10 cellular contexts compared by ENCODE assay signal in genomic region chr5:21817668-21818419, GRCh38.
DNase-seq lines count a peak whose midpoint lies in the region; ATAC-seq and TF ChIP-seq lines count a peak whose summit lies in the region.
"Had no signal": no experiment of that assay in that cellular context is flagged by ENCODE, and none has a peak within 500 bp of the region (broad histone marks: within the 10 kb centered on the region; RNA-seq: fewer than 3 reads in every experiment).

No MANE protein-coding gene starts in this region.

- no TSS peak for BruUV-seq in PC-3 (replicated peaks; lab: Mats Ljungman, UMichigan)

- no peak overlapping the region for H2AFZ ChIP-seq in GM23338
- no peak overlapping the region for H2AFZ ChIP-seq in PC-3 (ENCODE audit: low read length)

- H3K36me3 ChIP-seq in GM23338 (ENCODE audit: insufficient read depth) (no peaks in the 10 kb centered on the region), PC-3 (ENCODE audit: low read depth, low read length) (no peaks in the 10 kb centered on the region)
- H3K36me3 ChIP-seq: ovary had no signal

- H3K79me2 ChIP-seq in GM23338 (replicated peaks; ENCODE audit: insufficient read depth) (no peaks in the 10 kb centered on the region), PC-3 (ENCODE audit: low read length) (no peaks in the 10 kb centered on the region)

- CTCF ChIA-PET in PC-3 (lab: Charles Lee) = no interaction called here

- intact Hi-C loops in PC-3 (cut with micrococcal nuclease) = loop anchor here (2.0 to 10.0 kb wide), 4 partner anchors 84 to 1317 kb away; no protein-coding TSS in a partner anchor

- H3K9me2 ChIP-seq in GM23338 (ENCODE audit: insufficient read depth) = no peaks in the 10 kb centered on the region
- H3K9me2 ChIP-seq in PC-3 (replicated peaks; ENCODE audit: low read length) = no peaks in the 10 kb centered on the region

- H3K4me1 ChIP-seq in GM23338 (ENCODE audit: insufficient read depth) (no peaks in the 10 kb centered on the region), PC-3 (ENCODE audit: insufficient read depth, low read length) (peaks cover 10% of the 10 kb centered on the region)

- no peak overlapping the region for H3K4me3 Mint-ChIP-seq in GM23338
- no peak overlapping the region for H3K4me3 Mint-ChIP-seq in activated T-cell treated with anti-CD3 and anti-CD28 coated beads, Interleukin-2, amount 50 U/mL, for 72 hours

- H3K9ac ChIP-seq in PC-3 (ENCODE audit: low read length) = no peak overlapping the region

- no peaks in the 10 kb centered on the region for H3K27me3 Mint-ChIP-seq in GM23338 (ENCODE audit: insufficient read depth, low read depth, poor library complexity)
- no peaks in the 10 kb centered on the region for H3K27me3 Mint-ChIP-seq in activated T-cell treated with anti-CD3 and anti-CD28 coated beads, Interleukin-2, amount 50 U/mL, for 72 hours (ENCODE audit: low read depth)

- H3K9me3 ChIP-seq in PC-3 (ENCODE audit: low read length) = no peaks in the 10 kb centered on the region
- H3K9me3 ChIP-seq: ovary had no signal

- H3F3A ChIP-seq in GM23338 (replicated peaks; ENCODE audit: low read depth) = no peaks in the 10 kb centered on the region
- H3F3A ChIP-seq in PC-3 (ENCODE audit: low read length, unreplicated experiment) = no peaks in the 10 kb centered on the region

- H3K4me2 ChIP-seq in GM23338 = no peak overlapping the region
- H3K4me2 ChIP-seq in PC-3 (ENCODE audit: low read length) = 0 out of 2 replicates have a peak overlapping the region, but pooled peaks have one; percentile 8

- H3K9me3 Mint-ChIP-seq in GM23338 = no peaks in the 10 kb centered on the region; the same call in 2 of the 3 replicates
- H3K9me3 Mint-ChIP-seq in activated T-cell treated with anti-CD3 and anti-CD28 coated beads, Interleukin-2, amount 50 U/mL, for 72 hours = no peaks in the 10 kb centered on the region
- H3K9me3 Mint-ChIP-seq in activated naive CD4-positive, alpha-beta T cell treated with anti-CD3 and anti-CD28 coated beads, Interleukin-2, amount 50 U/mL, for 72 hours = peaks cover 5% of the 10 kb centered on the region in 2 donors

- H3K36me3 Mint-ChIP-seq in GM23338 (ENCODE audit: low read depth) = no peaks in the 10 kb centered on the region
- no peaks in the 10 kb centered on the region for H3K36me3 Mint-ChIP-seq in activated T-cell treated with anti-CD3 and anti-CD28 coated beads, Interleukin-2, amount 50 U/mL, for 72 hours (ENCODE audit: insufficient read depth in 2 of 2)
- no peaks in the 10 kb centered on the region for H3K36me3 Mint-ChIP-seq in activated naive CD4-positive, alpha-beta T cell treated with anti-CD3 and anti-CD28 coated beads, Interleukin-2, amount 50 U/mL, for 72 hours

- H4K20me1 ChIP-seq in GM23338 (replicated peaks; ENCODE audit: insufficient read depth) (no peaks in the 10 kb centered on the region), PC-3 (ENCODE audit: low read length) (no peaks in the 10 kb centered on the region)

- no peak for ATAC-seq in GM23338
- no peak for ATAC-seq in PC-3
- ATAC-seq in HG02588 (IDR thresholded peaks at IDR 0.05; ENCODE audit: unreplicated experiment) = no peak
- no peak for ATAC-seq in activated T-cell treated with anti-CD3 and anti-CD28 coated beads, Interleukin-2, amount 50 U/mL, for 72 hours (replicated peaks in 1 of 2)
- ATAC-seq in HG03025 (IDR thresholded peaks at IDR 0.05; ENCODE audit: low FRiP score, unreplicated experiment) = no peak
- no peak for ATAC-seq in activated naive CD4-positive, alpha-beta T cell treated with anti-CD3 and anti-CD28 coated beads, Interleukin-2, amount 50 U/mL, for 72 hours

- POLR2A ChIA-PET in PC-3 (lab: Charles Lee; ENCODE audit: unreplicated experiment) = no interaction called here

- DNase-seq in ACHN (peak; percentile 35), GM23338 (ENCODE audit: low spot score) (peak; percentile 15), PC-3 (peak; percentile 63), fibroblast of the aortic adventitia (ENCODE audit: low read depth) (peak; percentile 3)
- no peak for DNase-seq in activated T-cell treated with anti-CD3 and anti-CD28 coated beads, Interleukin-2, amount 50 U/mL, for 72 hours
- no peak for DNase-seq in activated naive CD4-positive, alpha-beta T cell treated with anti-CD3 and anti-CD28 coated beads, Interleukin-2, amount 50 U/mL, for 72 hours (ENCODE audit: low spot score in 2 of 2)
- DNase-seq: ovary, T-helper 9 cell had no signal

- in situ Hi-C loops in ACHN (cut with HindIII; ENCODE audit: low pct_ligation_motif_present, low pct_unique_long_range_greater_than_20kb, low sequenced_read_pairs) = no loop called here

- H3K4me1 Mint-ChIP-seq in GM23338 = peaks cover 8% of the 10 kb centered on the region; the same call in 1 of the 3 replicates
- no peaks in the 10 kb centered on the region for H3K4me1 Mint-ChIP-seq in activated T-cell treated with anti-CD3 and anti-CD28 coated beads, Interleukin-2, amount 50 U/mL, for 72 hours (ENCODE audit: low read depth)

- H3K27me3 ChIP-seq in GM23338 (ENCODE audit: insufficient read depth) (no peaks in the 10 kb centered on the region), PC-3 (ENCODE audit: low read length) (peaks cover 23% of the 10 kb centered on the region)
- H3K27me3 ChIP-seq: ovary had no signal

- TF ChIP-seq CTCF in GM23338 (conservative IDR thresholded peaks at IDR 0.05; ENCODE audit: low read depth in 2 of 2) (peak in 1 of 2 experiments; percentile 69; a peak in 3 of 4 replicates), PC-3 (conservative IDR thresholded peaks at IDR 0.05; ENCODE audit: low read depth, low read length) (peak; percentile 74), fibroblast of the aortic adventitia (IDR thresholded peaks at IDR 0.05; ENCODE audit: insufficient read depth, low read length) (peak; percentile 26)

- peak overlapping the region; percentile 64 for H3K27ac Mint-ChIP-seq in GM23338
- H3K27ac Mint-ChIP-seq in activated T-cell treated with anti-CD3 and anti-CD28 coated beads, Interleukin-2, amount 50 U/mL, for 72 hours = no peak overlapping the region
- no peak overlapping the region for H3K27ac Mint-ChIP-seq in activated naive CD4-positive, alpha-beta T cell treated with anti-CD3 and anti-CD28 coated beads, Interleukin-2, amount 50 U/mL, for 72 hours

- H3K4me3 ChIP-seq in GM23338 (no peak overlapping the region), PC-3 (ENCODE audit: low read length) (no peak overlapping the region), fibroblast of the aortic adventitia (ENCODE audit: low read depth, low read length) (no peak overlapping the region)
- H3K4me3 ChIP-seq: ovary had no signal

- H3K27ac ChIP-seq in GM23338 (ENCODE audit: low read depth) (no peak overlapping the region), PC-3 (ENCODE audit: low read length) (no peak overlapping the region)
- H3K27ac ChIP-seq: ovary had no signal

TF ChIP-seq in GM23338, 12 proteins besides CTCF, POLR2A, EP300 and RAD21 (continues in another document):
- no peak for TF ChIP-seq ZNF114 (CRISPR knock-in tag; IDR thresholded peaks at IDR 0.05)
- TF ChIP-seq EZH2phosphoT487 (IDR thresholded peaks at IDR 0.05; ENCODE audit: unreplicated experiment) = no peak
- TF ChIP-seq REST (IDR thresholded peaks at IDR 0.05; ENCODE audit: unreplicated experiment) = no peak
- TF ChIP-seq JUNB (IDR thresholded peaks at IDR 0.05; ENCODE audit: unreplicated experiment) = no peak

Comparison
In these comparisons a context has a peak if more than half of its experiments do, and no peak if none do; other contexts are left out.
1. DNase-seq: peak in ACHN (single experiment), GM23338 (single experiment), PC-3 (single experiment) and fibroblast of the aortic adventitia (single experiment); none in activated T-cell treated with anti-CD3 and anti-CD28 coated beads, Interleukin-2, amount 50 U/mL, for 72 hours (0 of 2) and activated naive CD4-positive, alpha-beta T cell treated with anti-CD3 and anti-CD28 coated beads, Interleukin-2, amount 50 U/mL, for 72 hours (0 of 2).